Comparison of ENCODE assay signal across 14 cellular contexts in genomic region chr3:189300345-189300744, GRCh38.
DNase-seq lines count a peak whose midpoint lies in the region; ATAC-seq and TF ChIP-seq lines count a peak whose summit lies in the region.
"Had no signal": no experiment of that assay in that cellular context is flagged by ENCODE, and none has a peak within 500 bp of the region (broad histone marks: within the 10 kb centered on the region; RNA-seq: fewer than 3 reads in every experiment).

No MANE protein-coding gene starts in this region.

- ATAC-seq in lower lobe of right lung (no peak), heart left ventricle (no peak)

- H3K4me1 ChIP-seq in A673 (ENCODE audit: insufficient read depth, low read length, poor library complexity, severe bottlenecking) = peaks cover 35% of the 10 kb centered on the region
- no peaks in the 10 kb centered on the region for H3K4me1 ChIP-seq in lower lobe of right lung
- H3K4me1 ChIP-seq in heart left ventricle = no peaks in the 10 kb centered on the region
- H3K4me1 ChIP-seq: BE2C had no signal

- no peaks in the 10 kb centered on the region for H3K27me3 ChIP-seq in A673 (replicated peaks; ENCODE audit: insufficient read depth, low read depth, low read length, poor library complexity)
- no peaks in the 10 kb centered on the region for H3K27me3 ChIP-seq in lower lobe of right lung (ENCODE audit: low read depth)
- H3K27me3 ChIP-seq in heart left ventricle = no peaks in the 10 kb centered on the region

- no peak for TF ChIP-seq POLR2A in heart left ventricle (IDR thresholded peaks at IDR 0.05)

- H3K27me3 Mint-ChIP-seq in T-helper 2 cell treated with Interferon-gamma antibody and Interleukin-4, amounts not matched to agents 5 μg/mL and 100 μg/mL, for 36 hours (ENCODE audit: low read depth) = no peaks in the 10 kb centered on the region
- H3K27me3 Mint-ChIP-seq in nephron progenitor cell (ENCODE audit: low read depth, poor library complexity) = no peaks in the 10 kb centered on the region
- H3K27me3 Mint-ChIP-seq: CD4-positive, alpha-beta memory T cell had no signal

- no TSS peak for BruUV-seq in A673 (replicated peaks; lab: Mats Ljungman, UMichigan)

- H3K27ac ChIP-seq in A673 (ENCODE audit: low read depth, low read length, poor library complexity, severe bottlenecking) = no peak overlapping the region
- H3K27ac ChIP-seq in SK-N-MC = peak overlapping the region; percentile 96
- no peak overlapping the region for H3K27ac ChIP-seq in lower lobe of right lung
- no peak overlapping the region for H3K27ac ChIP-seq in heart left ventricle

- CTCF ChIA-PET in A673 (lab: Charles Lee) = no interaction called here

- no peaks in the 10 kb centered on the region for H3K9me3 ChIP-seq in A673 (ENCODE audit: low read depth, low read length, poor library complexity, severe bottlenecking)
- H3K9me3 ChIP-seq in SK-N-MC (ENCODE audit: low read depth, low read length) = no peaks in the 10 kb centered on the region
- H3K9me3 ChIP-seq in lower lobe of right lung = no peaks in the 10 kb centered on the region
- no peaks in the 10 kb centered on the region for H3K9me3 ChIP-seq in heart left ventricle
- H3K9me3 ChIP-seq: BE2C had no signal

- H3K9ac ChIP-seq in SK-N-MC (ENCODE audit: insufficient read length) = peak overlapping the region; percentile 0

- H3K4me3 Mint-ChIP-seq in T-helper 2 cell treated with Interferon-gamma antibody and Interleukin-4, amounts not matched to agents 5 μg/mL and 100 μg/mL, for 36 hours = peak overlapping the region; percentile 16
- H3K4me3 Mint-ChIP-seq in nephron progenitor cell = no peak overlapping the region
- H3K4me3 Mint-ChIP-seq: CD4-positive, alpha-beta memory T cell; HFFc6 had no signal

- WGBS in heart left ventricle, 4 donors = 95 to 99% (median 97%) methylated on average over 1 of the region's 1 CpG

- H3K36me3 Mint-ChIP-seq in T-helper 2 cell treated with Interferon-gamma antibody and Interleukin-4, amounts not matched to agents 5 μg/mL and 100 μg/mL, for 36 hours (ENCODE audit: low read depth) = peaks cover 23% of the 10 kb centered on the region
- H3K36me3 Mint-ChIP-seq in nephron progenitor cell (ENCODE audit: low read depth) = no peaks in the 10 kb centered on the region

- TF ChIP-seq CTCF in A673 (conservative IDR thresholded peaks at IDR 0.05; ENCODE audit: low read depth, low read length) (no peak), nephron progenitor cell (IDR thresholded peaks at IDR 0.05) (no peak), lower lobe of right lung (IDR thresholded peaks at IDR 0.05) (no peak), heart left ventricle (IDR thresholded peaks at IDR 0.05) (no peak)

- peaks cover 5% of the 10 kb centered on the region for H3K9me3 Mint-ChIP-seq in T-helper 2 cell treated with Interferon-gamma antibody and Interleukin-4, amounts not matched to agents 5 μg/mL and 100 μg/mL, for 36 hours
- no peaks in the 10 kb centered on the region for H3K9me3 Mint-ChIP-seq in nephron progenitor cell

- intact Hi-C loops in A673 (cut with micrococcal nuclease; ENCODE audit: unreplicated experiment) = no loop called here
- intact Hi-C loops in lower lobe of right lung (cut with DNase I) = no loop called here
- intact Hi-C loops in heart left ventricle (cut with DNase I) = no loop called here

- peaks cover 72% of the 10 kb centered on the region for H3K4me1 Mint-ChIP-seq in T-helper 2 cell treated with Interferon-gamma antibody and Interleukin-4, amounts not matched to agents 5 μg/mL and 100 μg/mL, for 36 hours (ENCODE audit: low read depth)
- peaks cover 31% of the 10 kb centered on the region for H3K4me1 Mint-ChIP-seq in nephron progenitor cell

- H3K36me3 ChIP-seq in A673 (ENCODE audit: insufficient read depth, low read length, poor library complexity, severe bottlenecking) (no peaks in the 10 kb centered on the region), SK-N-MC (ENCODE audit: insufficient read depth, low read length) (no peaks in the 10 kb centered on the region), lower lobe of right lung (no peaks in the 10 kb centered on the region), heart left ventricle (no peaks in the 10 kb centered on the region)
- H3K36me3 ChIP-seq: BE2C had no signal

- DNase-seq in T-helper 2 cell treated with Interferon-gamma antibody and Interleukin-4, amounts not matched to agents 5 μg/mL and 100 μg/mL, for 36 hours (ENCODE audit: low spot score) = no peak
- DNase-seq in T-helper 2 cell (no peak), A673 (ENCODE audit: low spot score) (peak; percentile 88), SK-N-MC (ENCODE audit: low read depth, low spot score) (no peak), nephron progenitor cell (no peak), NCI-H2227 treated with DMSO at 0.1 percent for 48 hours (lab: John Stamatoyannopoulos, UW) (no peak), lower lobe of right lung (no peak), heart left ventricle (no peak)
- DNase-seq: BE2C; CD4-positive, alpha-beta memory T cell; DND-41; GDM1; HCEC 1CT; HFFc6 had no signal

- H3K27ac Mint-ChIP-seq in T-helper 2 cell treated with Interferon-gamma antibody and Interleukin-4, amounts not matched to agents 5 μg/mL and 100 μg/mL, for 36 hours = peak overlapping the region; percentile 47
- peak overlapping the region; percentile 84 for H3K27ac Mint-ChIP-seq in nephron progenitor cell
- H3K27ac Mint-ChIP-seq: HFFc6 had no signal

- POLR2A ChIA-PET in A673 (lab: Charles Lee; ENCODE audit: low non-redundant PET) = no interaction called here

- H3K4me3 ChIP-seq in A673 (ENCODE audit: low read depth, low read length, poor library complexity, severe bottlenecking) (no peak overlapping the region), SK-N-MC (no peak overlapping the region), lower lobe of right lung (no peak overlapping the region), heart left ventricle (no peak overlapping the region)
